In genomic region chr14:73457050-73457934, GRCh38 we compare ENCODE assay signal across 8 cellular contexts. TPM values are rescaled to one million over a fixed set of nuclear protein-coding genes. Genes with fewer than 3 reads are reported as not detected.
DNase-seq lines count a peak whose midpoint lies in the region; ATAC-seq and TF ChIP-seq lines count a peak whose summit lies in the region.

No MANE protein-coding gene starts in this region.

- H3K27me3 Mint-ChIP-seq in CD4-positive, alpha-beta T cell: no peaks in the 10 kb centered on the region
- H3K27me3 Mint-ChIP-seq in WTC11 (ENCODE audit: low read depth) (no peaks in the 10 kb centered on the region; the same call in 1 of the 2 replicates), endodermal cell (ENCODE audit: insufficient read depth) (no peaks in the 10 kb centered on the region), mesothelial cell of epicardium (ENCODE audit: low read depth) (no peaks in the 10 kb centered on the region), type B pancreatic cell (no peaks in the 10 kb centered on the region)

- peak in 2 of 10 experiments; percentile 8 to 38 for DNase-seq in CD4-positive, alpha-beta T cell
- DNase-seq in HK-2 (ENCODE audit: unreplicated experiment) (peak; percentile 63), WTC11 (ENCODE audit: low spot score) (peak; percentile 45), endodermal cell (peak; percentile 84), mesothelial cell of epicardium (ENCODE audit: low spot score in 2 of 2, unreplicated experiment in 2 of 2) (peak; percentile 25 to 60), type B pancreatic cell (ENCODE audit: extremely low spot score, unreplicated experiment) (peak; percentile 73), SKM-1 (lab: John Stamatoyannopoulos, UW; ENCODE audit: unreplicated experiment) (no peak), midbrain (lab: John Stamatoyannopoulos, UW) (no peak)

- peak overlapping the region; percentile 97 for H3K4me3 Mint-ChIP-seq in CD4-positive, alpha-beta T cell
- H3K4me3 Mint-ChIP-seq in WTC11: peak overlapping the region; percentile 89
- H3K4me3 Mint-ChIP-seq in endodermal cell: peak overlapping the region; percentile 99
- H3K4me3 Mint-ChIP-seq in mesothelial cell of epicardium: peak overlapping the region; percentile 98
- H3K4me3 Mint-ChIP-seq in type B pancreatic cell: peak overlapping the region; percentile 100

- no peaks in the 10 kb centered on the region for H3K9me3 Mint-ChIP-seq in CD4-positive, alpha-beta T cell
- H3K9me3 Mint-ChIP-seq in WTC11: no peaks in the 10 kb centered on the region
- H3K9me3 Mint-ChIP-seq in endodermal cell: no peaks in the 10 kb centered on the region
- no peaks in the 10 kb centered on the region for H3K9me3 Mint-ChIP-seq in mesothelial cell of epicardium
- peaks cover 5% of the 10 kb centered on the region for H3K9me3 Mint-ChIP-seq in type B pancreatic cell

- 4 to 17% methylated on average over 9 to 25 of the region's 25 CpGs for WGBS in endodermal cell (ENCODE audit: insufficient coverage in 1 of 2, insufficient read length in 1 of 2), 2 experiments

- H3K4me1 Mint-ChIP-seq in CD4-positive, alpha-beta T cell (ENCODE audit: low read depth): peaks cover 51% of the 10 kb centered on the region
- peaks cover 39% of the 10 kb centered on the region for H3K4me1 Mint-ChIP-seq in WTC11
- peaks cover 41% of the 10 kb centered on the region for H3K4me1 Mint-ChIP-seq in endodermal cell
- H3K4me1 Mint-ChIP-seq in mesothelial cell of epicardium: peaks cover 63% of the 10 kb centered on the region
- H3K4me1 Mint-ChIP-seq in type B pancreatic cell (ENCODE audit: unreplicated experiment): peaks cover 51% of the 10 kb centered on the region

- peak overlapping the region; percentile 80 for H3K9ac ChIP-seq in endodermal cell (ENCODE audit: extremely low read depth, low read length, poor library complexity, severe bottlenecking)

- no peak overlapping the region for H3K27ac ChIP-seq in CD4-positive, alpha-beta T cell (ENCODE audit: low read depth, low read length)
- H3K27ac ChIP-seq in endodermal cell (ENCODE audit: low read depth, low read length): no peak overlapping the region

- ATAC-seq in CD4-positive, alpha-beta T cell (ENCODE audit: poor library complexity): no peak
- peak; percentile 3 for ATAC-seq in WTC11

- POLR2A ChIA-PET in CD4-positive, alpha-beta T cell (lab: Charles Lee): interaction anchor here (0.7 to 4.3 kb wide), 5 partner anchors 9 to 162 kb away, joined by 3 to 51 read pairs (median 7); partner anchors contain the start of genes ACOT6 and RIOX1
- POLR2A ChIA-PET in WTC11 (lab: Charles Lee): interaction anchor here (0.6 to 1.6 kb wide), 3 partner anchors 18 to 225 kb away, joined by 3 to 4 read pairs (median 3); no protein-coding TSS in a partner anchor

- H3K4me1 ChIP-seq in endodermal cell (ENCODE audit: control insufficient read depth, insufficient read depth, low read length): peaks cover 7% of the 10 kb centered on the region

- H3K36me3 ChIP-seq in endodermal cell (ENCODE audit: control insufficient read depth, insufficient read depth, low read length): no peaks in the 10 kb centered on the region

- H3K27me3 ChIP-seq in CD4-positive, alpha-beta T cell (ENCODE audit: control insufficient read depth, insufficient read depth, low read length): no peaks in the 10 kb centered on the region
- H3K27me3 ChIP-seq in endodermal cell (ENCODE audit: control insufficient read depth, insufficient read depth, low read length, poor library complexity, severe bottlenecking): no peaks in the 10 kb centered on the region

- CTCF ChIA-PET in CD4-positive, alpha-beta T cell (lab: Charles Lee): interaction anchor here (1.0 to 1.5 kb wide), 3 partner anchors 8 to 162 kb away, joined by 3 to 4 read pairs (median 4); partner anchors contain the start of gene RIOX1
- CTCF ChIA-PET in WTC11 (lab: Charles Lee): interaction anchor here (1.0 to 3.1 kb wide), 5 partner anchors 15 to 225 kb away, joined by 3 to 26 read pairs (median 10); no protein-coding TSS in a partner anchor

- H3K27ac Mint-ChIP-seq in CD4-positive, alpha-beta T cell: peak overlapping the region; percentile 65
- H3K27ac Mint-ChIP-seq in WTC11 (peak overlapping the region; percentile 50; the same call in 1 of the 2 replicates), endodermal cell (peak overlapping the region; percentile 98), mesothelial cell of epicardium (peak overlapping the region; percentile 99), type B pancreatic cell (peak overlapping the region; percentile 100)

- no peaks in the 10 kb centered on the region for H3K9me3 ChIP-seq in CD4-positive, alpha-beta T cell (ENCODE audit: control insufficient read depth, low read length)
- H3K9me3 ChIP-seq in endodermal cell (ENCODE audit: control insufficient read depth, low read length): no peaks in the 10 kb centered on the region

- H3K36me3 Mint-ChIP-seq in CD4-positive, alpha-beta T cell (ENCODE audit: low read depth): peaks cover 13% of the 10 kb centered on the region
- no peaks in the 10 kb centered on the region for H3K36me3 Mint-ChIP-seq in WTC11
- H3K36me3 Mint-ChIP-seq in endodermal cell (ENCODE audit: low read depth): no peaks in the 10 kb centered on the region
- no peaks in the 10 kb centered on the region for H3K36me3 Mint-ChIP-seq in mesothelial cell of epicardium
- no peaks in the 10 kb centered on the region for H3K36me3 Mint-ChIP-seq in type B pancreatic cell

- peak overlapping the region; percentile 89 for H3K4me3 ChIP-seq in endodermal cell (ENCODE audit: low read length)

- no peak for TF ChIP-seq CTCF in CD4-positive, alpha-beta T cell (IDR thresholded peaks at IDR 0.05)
- TF ChIP-seq CTCF in WTC11 (IDR thresholded peaks at IDR 0.05): no peak
- TF ChIP-seq CTCF in endodermal cell (conservative IDR thresholded peaks at IDR 0.05): no peak
- TF ChIP-seq CTCF in mesothelial cell of epicardium (IDR thresholded peaks at IDR 0.05; ENCODE audit: unreplicated experiment): no peak
- TF ChIP-seq CTCF in type B pancreatic cell (conservative IDR thresholded peaks at IDR 0.05): no peak

- intact Hi-C loops in CD4-positive, alpha-beta T cell (cut with DNase I, micrococcal nuclease): loop anchor here in 1 of 2 experiments (5.0 to 10.0 kb wide), 2 partner anchors 400 to 1038 kb away; partner anchors contain the start of genes ISCA2, NPC2 and RBM25

TF ChIP-seq in WTC11, 78 proteins besides CTCF, POLR2A, EP300 and RAD21:
- no peak for TF ChIP-seq SMAD3 (CRISPR knock-in tag; IDR thresholded peaks at IDR 0.05; ENCODE audit: borderline replicate concordance)
- no peak for TF ChIP-seq GRHL2 (CRISPR knock-in tag; IDR thresholded peaks at IDR 0.05; ENCODE audit: insufficient replicate concordance, severe bottlenecking)
- TF ChIP-seq STAT6 (CRISPR knock-in tag; conservative IDR thresholded peaks at IDR 0.05; ENCODE audit: low read depth): no peak
- TF ChIP-seq OVOL2 (CRISPR knock-in tag; IDR thresholded peaks at IDR 0.05; ENCODE audit: borderline replicate concordance): no peak
- no peak for TF ChIP-seq ZNF121 (CRISPR knock-in tag; IDR thresholded peaks at IDR 0.05)
- no peak for TF ChIP-seq ATF3 (CRISPR knock-in tag; conservative IDR thresholded peaks at IDR 0.05)

RNA-seq across cellular contexts. Expression of gene NUMB, which starts 1.1 kb away (rescaled TPM):
- total RNA-seq in CD4-positive, alpha-beta T cell: 10 to 100 TPM; 27.9 to 31.5 TPM
- total RNA-seq in WTC11 (2021) (42.0 to 54.0 TPM (median 53.8 TPM) in 3 replicates), endodermal cell (10 to 100 TPM; 79.9 to 85.2 TPM), mesothelial cell of epicardium (85.8 to 89.8 TPM (median 88.0 TPM) in 3 replicates), type B pancreatic cell (ENCODE audit: low replicate concordance) (64.5 and 78.1 TPM in 2 replicates)
- polyA plus RNA-seq in endodermal cell (2013, experiment 1 of 2): 44.4 TPM
- 38.5 TPM for polyA plus RNA-seq in endodermal cell (2013, experiment 2 of 2)

RNA-seq across cellular contexts. Expression of gene RIOX1, which starts 33.4 kb away (rescaled TPM):
- 10 to 100 TPM; 26.7 to 28.5 TPM for total RNA-seq in CD4-positive, alpha-beta T cell
- total RNA-seq in WTC11 (2021): 27.1 to 29.3 TPM (median 28.0 TPM) in 3 replicates
- 10 to 100 TPM; 20.1 to 21.5 TPM for total RNA-seq in endodermal cell
- 13.2 TPM for polyA plus RNA-seq in endodermal cell (2013, experiment 1 of 2)
- polyA plus RNA-seq in endodermal cell (2013, experiment 2 of 2): 12.3 TPM
- total RNA-seq in mesothelial cell of epicardium: 12.4 to 12.6 TPM (median 12.6 TPM) in 3 replicates
- total RNA-seq in type B pancreatic cell (ENCODE audit: low replicate concordance): 12.1 and 16.7 TPM in 2 replicates

Comparison
In these comparisons a context has a peak if more than half of its experiments do, and no peak if none do; other contexts are left out.
1. DNase-seq: peak in HK-2 (single experiment), WTC11 (single experiment), endodermal cell (single experiment), mesothelial cell of epicardium (2 of 2) and type B pancreatic cell (single experiment); none in SKM-1 (single experiment) and midbrain (single experiment).
2. H3K27ac Mint-ChIP-seq: peak in every context shown above with its lines; median percentile 100 in type B pancreatic cell; 99 in mesothelial cell of epicardium; 98 in endodermal cell; 65 in CD4-positive, alpha-beta T cell; 50 in WTC11.
3. Peak in every context shown above with its lines, with median percentiles within 50 percentile points of each other: H3K4me3 Mint-ChIP-seq.